In genomic region chr1:220786337-220787068, GRCh38 we compare ENCODE assay signal across 8 cellular contexts. TPM values are rescaled to one million over a fixed set of nuclear protein-coding genes. Genes with fewer than 3 reads are reported as not detected.
A peak's percentile ranks its signal among the peaks of the same experiment; 100 is the strongest.
DNase-seq lines count a peak whose midpoint lies in the region; ATAC-seq, FAIRE-seq and TF ChIP-seq lines count a peak whose summit lies in the region.
"Had no signal": no experiment of that assay in that cellular context is flagged by ENCODE, and none has a peak within 500 bp of the region (broad histone marks: within the 10 kb centered on the region; RNA-seq: fewer than 3 reads in every experiment).

Gene MTARC1 (plus strand): TSS chr1:220786913. CDS start chr1:220786945, 32 bp downstream.

- no peak within 1 kb of the TSS for H3K27ac Mint-ChIP-seq in activated B cell treated with CpG ODN at 0.5 μM for 24 hours
- H3K27ac Mint-ChIP-seq: activated naive CD4-positive, alpha-beta T cell treated with anti-CD3 and anti-CD28 coated beads, Interleukin-2, amount 50 U/mL, for 24 hours had no signal

- peaks cover 4% of the 10 kb centered on the region for H3K9me3 Mint-ChIP-seq in activated B cell treated with CpG ODN at 0.5 μM for 24 hours
- H3K9me3 Mint-ChIP-seq: activated naive CD4-positive, alpha-beta T cell treated with anti-CD3 and anti-CD28 coated beads, Interleukin-2, amount 50 U/mL, for 24 hours had no signal

- TF ChIP-seq CTCF in activated B cell treated with CpG ODN at 0.5 μM for 24 hours (IDR thresholded peaks at IDR 0.05): no peak

- ATAC-seq in activated B cell treated with CpG ODN at 0.5 μM for 24 hours (ENCODE audit: low read depth): peak; percentile 66
- peak; percentile 88 for ATAC-seq in Right ventricle myocardium inferior

- intact Hi-C loops in activated B cell treated with CpG ODN at 0.5 μM for 24 hours (cut with micrococcal nuclease): no loop called here
- intact Hi-C loops in Right ventricle myocardium inferior (cut with DNase I): loop anchor here (5.0 kb wide), 1 partner anchor 39 kb away; the partner anchor contains the start of gene MTARC2

- DNase-seq in GM12892 (ENCODE audit: insufficient read length): peak; percentile 54
- DNase-seq in HEK293T (ENCODE audit: extremely low spot score): peak; percentile 76
- peak; percentile 50 for DNase-seq in NCI-H1436 treated with DMSO at 0.1 percent for 48 hours (lab: John Stamatoyannopoulos, UW)
- no peak for DNase-seq in activated B cell treated with CpG ODN at 0.5 μM for 24 hours
- peak; percentile 89 for DNase-seq in Right ventricle myocardium inferior (ENCODE audit: missing footprints)
- peak in 50 of 56 donors; percentile 12 to 78 (median 44) for DNase-seq in nucleus accumbens (lab: John Stamatoyannopoulos, UW)
- no peak for DNase-seq in effector CD8-positive, alpha-beta T cell (lab: John Stamatoyannopoulos, UW)

- peak; percentile 30 for FAIRE-seq in GM12892 (lab: Jason Lieb, UNC)

- no peak for TF ChIP-seq POLR2A in GM12892 (IDR thresholded peaks at IDR 0.05; ENCODE audit: low read depth, low read length)

- peaks cover 2% of the 10 kb centered on the region for H3K36me3 Mint-ChIP-seq in activated B cell treated with CpG ODN at 0.5 μM for 24 hours (ENCODE audit: low read depth)
- H3K36me3 Mint-ChIP-seq: activated naive CD4-positive, alpha-beta T cell treated with anti-CD3 and anti-CD28 coated beads, Interleukin-2, amount 50 U/mL, for 24 hours had no signal

- peaks cover 8% of the 10 kb centered on the region for H3K4me1 Mint-ChIP-seq in activated B cell treated with CpG ODN at 0.5 μM for 24 hours
- H3K4me1 Mint-ChIP-seq: activated naive CD4-positive, alpha-beta T cell treated with anti-CD3 and anti-CD28 coated beads, Interleukin-2, amount 50 U/mL, for 24 hours had no signal

- CTCF ChIA-PET in HEK293T (lab: Yijun Ruan, JAX) (interaction anchor here (0.6 to 3.4 kb wide), 7 partner anchors 11 to 642 kb away, joined by 3 to 22 read pairs (median 4); no protein-coding TSS in a partner anchor), activated B cell treated with CpG ODN at 0.5 μM for 24 hours (lab: Charles Lee) (interaction anchor here (1.4 to 2.3 kb wide), 2 partner anchors 10 to 11 kb away, joined by 3 to 7 read pairs; no protein-coding TSS in a partner anchor)

- POLR2A ChIA-PET in HEK293T (lab: Yijun Ruan, JAX) (interaction anchor here (0.6 to 1.7 kb wide), 7 partner anchors 10 to 514 kb away, joined by 3 to 6 read pairs (median 4); partner anchors contain the start of genes MTARC2 and RAB3GAP2), activated B cell treated with CpG ODN at 0.5 μM for 24 hours (lab: Charles Lee) (no interaction called here)

- peaks cover 20% of the 10 kb centered on the region for H3K27me3 Mint-ChIP-seq in activated B cell treated with CpG ODN at 0.5 μM for 24 hours

- H3K4me3 Mint-ChIP-seq in activated B cell treated with CpG ODN at 0.5 μM for 24 hours: peak within 1 kb of the TSS; percentile 76

TF ChIP-seq in HEK293T, 16 proteins besides CTCF, POLR2A, EP300 and RAD21:
- TF ChIP-seq LEF1 (IDR thresholded peaks at IDR 0.05; ENCODE audit: borderline replicate concordance) (peak; percentile 79), ARNT (IDR thresholded peaks at IDR 0.05) (0 out of 2 replicates have a peak, but pooled peaks have one; percentile 39), BHLHE40 (IDR thresholded peaks at IDR 0.05; ENCODE audit: borderline replicate concordance) (no peak), FOXM1 (IDR thresholded peaks at IDR 0.05; ENCODE audit: borderline replicate concordance) (0 out of 2 replicates have a peak, but pooled peaks have one; percentile 29), SUZ12 (IDR thresholded peaks at IDR 0.05) (no peak), ZNF384 (IDR thresholded peaks at IDR 0.05) (no peak), CTBP1 (IDR thresholded peaks at IDR 0.05; ENCODE audit: borderline replicate concordance) (peak; percentile 28; the same call in 1 of the 2 replicates), L3MBTL2 (conservative IDR thresholded peaks at IDR 0.05) (no peak), NFRKB (IDR thresholded peaks at IDR 0.05) (no peak), FOXK2 (IDR thresholded peaks at IDR 0.05) (no peak), HDGF (IDR thresholded peaks at IDR 0.05; ENCODE audit: borderline replicate concordance) (no peak)
- TF ChIP-seq, protein P1, sequence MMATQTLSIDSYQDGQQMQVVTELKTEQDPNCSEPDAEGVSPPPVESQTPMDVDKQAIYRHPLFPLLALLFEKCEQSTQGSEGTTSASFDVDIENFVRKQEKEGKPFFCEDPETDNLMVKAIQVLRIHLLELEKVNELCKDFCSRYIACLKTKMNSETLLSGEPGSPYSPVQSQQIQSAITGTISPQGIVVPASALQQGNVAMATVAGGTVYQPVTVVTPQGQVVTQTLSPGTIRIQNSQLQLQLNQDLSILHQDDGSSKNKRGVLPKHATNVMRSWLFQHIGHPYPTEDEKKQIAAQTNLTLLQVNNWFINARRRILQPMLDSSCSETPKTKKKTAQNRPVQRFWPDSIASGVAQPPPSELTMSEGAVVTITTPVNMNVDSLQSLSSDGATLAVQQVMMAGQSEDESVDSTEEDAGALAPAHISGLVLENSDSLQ (IDR thresholded peaks at IDR 0.05): no peak

RNA-seq across cellular contexts. Expression of gene MTARC1, which starts in this region (rescaled TPM):
- 1.7 TPM for polyA plus RNA-seq in GM12892 (2012; ENCODE audit: missing spikeins)
- total RNA-seq in activated B cell treated with CpG ODN at 0.5 μM for 24 hours: 0.37 and 2.2 TPM in 2 replicates
- 7.9 TPM for total RNA-seq in Right ventricle myocardium inferior

Comparison
In these comparisons a context has a peak if more than half of its experiments do, and no peak if none do; other contexts are left out.
1. DNase-seq: peak in GM12892 (single experiment), HEK293T (single experiment), NCI-H1436 treated with DMSO at 0.1 percent for 48 hours (single experiment), Right ventricle myocardium inferior (single experiment) and nucleus accumbens (50 of 56); none in activated B cell treated with CpG ODN at 0.5 μM for 24 hours (single experiment) and effector CD8-positive, alpha-beta T cell (single experiment).